17 cellular contexts compared by ENCODE assay signal in the genomic region with DNA sequence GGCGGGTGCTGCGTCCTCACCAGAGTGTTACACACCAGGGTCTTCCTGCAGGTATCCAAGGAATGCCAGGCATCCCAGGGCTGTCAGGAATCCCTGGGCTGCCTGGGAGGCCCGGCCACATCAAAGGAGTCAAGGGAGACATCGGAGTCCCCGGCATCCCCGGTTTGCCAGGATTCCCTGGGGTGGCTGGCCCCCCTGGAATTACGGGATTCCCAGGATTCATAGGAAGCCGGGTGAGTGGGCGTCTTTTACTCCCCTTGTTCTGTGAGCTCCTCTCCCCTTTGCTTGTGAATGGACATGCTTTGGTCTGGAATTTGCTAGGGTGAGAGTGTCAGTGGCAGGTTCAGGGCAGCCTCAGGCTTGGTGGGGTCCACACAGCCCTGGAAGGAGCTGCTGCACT.
A peak's percentile ranks its signal among the peaks of the same experiment; 100 is the strongest.
DNase-seq lines count a peak whose midpoint lies in the region; ATAC-seq and TF ChIP-seq lines count a peak whose summit lies in the region.
"Had no signal": no experiment of that assay in that cellular context is flagged by ENCODE, and none has a peak within 500 bp of the region (broad histone marks: within the 10 kb centered on the region; RNA-seq: fewer than 3 reads in every experiment).

No MANE protein-coding gene starts in this region.

- H3K4me3 ChIP-seq in NT2/D1 (ENCODE audit: insufficient read length, low read depth) = no peak overlapping the region
- no peak overlapping the region for H3K4me3 ChIP-seq in brain microvascular endothelial cell (ENCODE audit: low read depth, low read length)
- H3K4me3 ChIP-seq: MG63 had no signal

- peak; percentile 27 for DNase-seq in EL
- peak; percentile 83 for DNase-seq in NT2/D1 (ENCODE audit: low read depth, low spot score)
- DNase-seq in glomerular visceral epithelial cell (ENCODE audit: extremely low spot score) = peak; percentile 93
- peak; percentile 67 for DNase-seq in nephron progenitor cell
- no peak for DNase-seq in NCI-H524 (lab: John Stamatoyannopoulos, UW)
- DNase-seq in brain microvascular endothelial cell = no peak
- DNase-seq in NCI-H146 (lab: John Stamatoyannopoulos, UW) = no peak
- DNase-seq: activated CD4-positive, alpha-beta T cell treated with anti-CD3 and anti-CD28 coated beads for 1 hour; activated CD8-positive, alpha-beta memory T cell treated with anti-CD3 and anti-CD28 coated beads, Interleukin-2, amount 50 U/mL, for 4 hours; activated naive CD4-positive, alpha-beta T cell treated with anti-CD3 and anti-CD28 coated beads for 36 hours; central memory CD4-positive, alpha-beta T cell; left ventricle myocardium superior; MG63; naive B cell; NCI-H82 had no signal

- H3K9ac ChIP-seq in NT2/D1 (ENCODE audit: insufficient read length, low read depth) = peak overlapping the region; percentile 67

- TF ChIP-seq CTCF in nephron progenitor cell (IDR thresholded peaks at IDR 0.05) = no peak
- TF ChIP-seq CTCF in brain microvascular endothelial cell (IDR thresholded peaks at IDR 0.05; ENCODE audit: low read depth, low read length, missing control alignments) = no peak

- peaks cover 18% of the 10 kb centered on the region for H3K4me1 Mint-ChIP-seq in nephron progenitor cell

- H3K4me3 Mint-ChIP-seq in nephron progenitor cell = no peak overlapping the region
- H3K4me3 Mint-ChIP-seq: activated naive CD4-positive, alpha-beta T cell treated with anti-CD3 and anti-CD28 coated beads for 36 hours; naive B cell had no signal

- no peak for ATAC-seq in HG02763 (IDR thresholded peaks at IDR 0.05; ENCODE audit: unreplicated experiment)
- ATAC-seq: left ventricle myocardium superior, Right ventricle myocardium inferior had no signal

- H3K4me1 ChIP-seq in NT2/D1 (ENCODE audit: insufficient read depth, insufficient read length) = peaks cover 7% of the 10 kb centered on the region

- no peak overlapping the region for H3K27ac ChIP-seq in brain microvascular endothelial cell

- H3K36me3 Mint-ChIP-seq in nephron progenitor cell (ENCODE audit: low read depth) = peaks cover 70% of the 10 kb centered on the region
- H3K36me3 Mint-ChIP-seq: naive B cell had no signal

- no peaks in the 10 kb centered on the region; the same call in 1 of the 2 replicates for H3K9me3 ChIP-seq in NT2/D1 (ENCODE audit: insufficient read depth, low read length)
- H3K9me3 ChIP-seq: MG63 had no signal

- in situ Hi-C loops in brain microvascular endothelial cell (cut with HindIII; ENCODE audit: low pct_ligation_motif_present, low sequenced_read_pairs) = no loop called here

- H3K27me3 ChIP-seq in NT2/D1 (ENCODE audit: insufficient read depth, insufficient read length) (no peaks in the 10 kb centered on the region), brain microvascular endothelial cell (replicated peaks) (no peaks in the 10 kb centered on the region)
- H3K27me3 ChIP-seq: MG63 had no signal

- peaks cover 58% of the 10 kb centered on the region for H3K36me3 ChIP-seq in NT2/D1 (ENCODE audit: insufficient read depth, insufficient read length, low read length)
- H3K36me3 ChIP-seq in brain microvascular endothelial cell (replicated peaks) = peaks cover 86% of the 10 kb centered on the region
- H3K36me3 ChIP-seq: MG63 had no signal

- H3K27ac Mint-ChIP-seq in nephron progenitor cell = no peak overlapping the region
- H3K27ac Mint-ChIP-seq: activated naive CD4-positive, alpha-beta T cell treated with anti-CD3 and anti-CD28 coated beads for 36 hours; naive B cell had no signal

- peaks cover 7% of the 10 kb centered on the region for H3K27me3 Mint-ChIP-seq in nephron progenitor cell (ENCODE audit: low read depth, poor library complexity)

- no peaks in the 10 kb centered on the region for H3K9me3 Mint-ChIP-seq in nephron progenitor cell
- H3K9me3 Mint-ChIP-seq: activated naive CD4-positive, alpha-beta T cell treated with anti-CD3 and anti-CD28 coated beads for 36 hours; naive B cell had no signal

Comparison
In these comparisons a context has a peak if more than half of its experiments do, and no peak if none do; other contexts are left out.
1. DNase-seq: peak in EL (single experiment), NT2/D1 (single experiment), glomerular visceral epithelial cell (single experiment) and nephron progenitor cell (single experiment); none in NCI-H524 (0 of 2), brain microvascular endothelial cell (single experiment) and NCI-H146 (single experiment).